16 cellular contexts compared by ENCODE assay signal in the genomic region with DNA sequence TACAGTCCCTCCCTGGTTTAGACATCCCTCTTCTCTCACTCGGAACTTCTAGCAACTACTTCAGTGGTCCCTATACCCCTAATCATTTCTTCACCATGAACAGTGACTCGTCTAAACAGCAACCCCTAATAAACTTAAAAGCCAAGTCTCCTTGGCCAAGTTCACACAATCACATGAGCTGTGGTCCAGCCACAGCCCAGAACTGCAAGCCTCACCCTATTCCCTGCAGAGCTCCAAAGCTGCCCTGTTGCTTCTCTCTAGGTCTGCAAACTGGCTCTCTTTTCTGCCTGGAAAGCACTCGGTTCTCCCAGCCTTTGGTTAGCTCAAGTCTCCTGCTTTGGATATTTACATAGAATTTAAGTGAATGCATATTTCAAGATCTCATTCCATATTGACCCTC.
"Had no signal": no experiment of that assay in that cellular context is flagged by ENCODE, and none has a peak within 500 bp of the region (broad histone marks: within the 10 kb centered on the region; RNA-seq: fewer than 3 reads in every experiment).

No MANE protein-coding gene starts in this region.

- DNase-seq: activated CD4-positive, alpha-beta T cell treated with anti-CD3 and anti-CD28 coated beads, Interleukin-2, amount 10 ng/mL, durations not matched to agents 7 days and 5 days; activated CD4-positive, CD25-positive, alpha-beta regulatory T cell; activated CD8-positive, alpha-beta memory T cell treated with anti-CD3 and anti-CD28 coated beads for 24 hours; activated naive CD4-positive, alpha-beta T cell treated with anti-CD3 and anti-CD28 coated beads, Interleukin-2, amount 50 U/mL, for 16 hours; cortex of kidney; effector CD8-positive, alpha-beta T cell; kidney glomerular epithelial cell; naive thymus-derived CD4-positive, alpha-beta T cell; retina; stimulated activated CD4-positive, alpha-beta T cell treated with anti-CD3 and anti-CD28 coated beads, Interleukin-1b, Interleukin-23, amount 100 ng/mL, for 48 hours; upper lobe of right lung had no signal

- H3K4me3 ChIP-seq: adrenal gland, gastroesophageal sphincter, hepatocyte, upper lobe of right lung had no signal

- H3K27me3 ChIP-seq: adrenal gland, gastroesophageal sphincter, hepatocyte, upper lobe of right lung had no signal

- H3K9me3 ChIP-seq: adrenal gland, gastroesophageal sphincter, upper lobe of right lung had no signal

- H3K27ac ChIP-seq: hepatocyte, upper lobe of right lung had no signal

- H3K36me3 ChIP-seq: adrenal gland, gastroesophageal sphincter, upper lobe of right lung had no signal

- ATAC-seq: gastroesophageal sphincter; naive thymus-derived CD4-positive, alpha-beta T cell; SK-N-SH treated with all-trans-retinoic acid at 6 μM for 48 hours; stimulated activated memory B cell treated with anti-CD40 and anti-IgM and Interleukin-4, amounts not matched to agents 10 μg/mL and 1 μg/mL and 100 μg/mL, for 72 hours had no signal
